ENCODE assay signal across 15 cellular contexts in genomic region chr3:124557-125179, GRCh38.
DNase-seq lines count a peak whose midpoint lies in the region; ATAC-seq, FAIRE-seq and TF ChIP-seq lines count a peak whose summit lies in the region.
"Had no signal": no experiment of that assay in that cellular context is flagged by ENCODE, and none has a peak within 500 bp of the region (broad histone marks: within the 10 kb centered on the region; RNA-seq: fewer than 3 reads in every experiment).

No MANE protein-coding gene starts in this region.

- peak; percentile 53 for ATAC-seq in GM19397 (IDR thresholded peaks at IDR 0.05; ENCODE audit: unreplicated experiment)
- ATAC-seq in HG02884 (IDR thresholded peaks at IDR 0.05; ENCODE audit: unreplicated experiment), result peak; percentile 51

- no peak overlapping the region for H3K4ac ChIP-seq in mesendoderm (ENCODE audit: low read depth, low read length)

- H3K9me3 ChIP-seq in uterus, result no peaks in the 10 kb centered on the region

- H3K4me3 ChIP-seq in mesendoderm (ENCODE audit: low read length) (no peak overlapping the region), uterus (no peak overlapping the region)
- H3K4me3 ChIP-seq: SK-N-MC had no signal

- H4K8ac ChIP-seq in mesendoderm (ENCODE audit: low read depth, low read length), result no peak overlapping the region

- DNase-seq in GM12891 (ENCODE audit: insufficient read length, low spot score), result no peak
- peak; percentile 69 for DNase-seq in MV-4-11 (lab: John Stamatoyannopoulos, UW)
- DNase-seq in mesendoderm, result no peak
- no peak for DNase-seq in uterus
- DNase-seq in AG08396 (ENCODE audit: low spot score), result no peak
- no peak for DNase-seq in activated CD4-positive, alpha-beta T cell treated with anti-CD3 and anti-CD28 coated beads, Interleukin-2, amount 50 U/mL, for 1 hour
- DNase-seq: dermis blood vessel endothelial cell; H9; IMR-90; NCI-H1092 treated with DMSO at 0.1 percent for 48 hours; NK-92 treated with Interleukin-12 subunit alpha and Interleukin-12 subunit beta, amount 100 ng/mL, for 24 hours; posterior cingulate gyrus had no signal

- H3K79me2 ChIP-seq in mesendoderm (ENCODE audit: control insufficient read depth, insufficient read depth, low read length), result no peaks in the 10 kb centered on the region

- no peak for FAIRE-seq in GM12891 (lab: Jason Lieb, UNC)

- H3K18ac ChIP-seq in mesendoderm (ENCODE audit: low read length), result no peak overlapping the region

- H2BK5ac ChIP-seq in mesendoderm (ENCODE audit: low read length), result no peak overlapping the region

- no peak for TF ChIP-seq CTCF in uterus (IDR thresholded peaks at IDR 0.05)

- no peaks in the 10 kb centered on the region for H3K79me1 ChIP-seq in mesendoderm (ENCODE audit: low read length)

- no peak overlapping the region for H4K5ac ChIP-seq in mesendoderm (ENCODE audit: low read length)

- intact Hi-C loops in uterus (cut with DNase I; ENCODE audit: low total_unique reads), result no loop called here

- H3K4me2 ChIP-seq in mesendoderm (ENCODE audit: low read length), result no peak overlapping the region

- H3K36me3 ChIP-seq in mesendoderm (ENCODE audit: control insufficient read depth, insufficient read depth, low read length), result no peaks in the 10 kb centered on the region
- no peaks in the 10 kb centered on the region for H3K36me3 ChIP-seq in uterus

- no peak overlapping the region for H3K23ac ChIP-seq in mesendoderm (ENCODE audit: low read length)

- H2BK15ac ChIP-seq in mesendoderm (replicated peaks; ENCODE audit: low read depth), result no peak overlapping the region

- H3K4me1 ChIP-seq in mesendoderm (ENCODE audit: control insufficient read depth, low read depth, low read length) (no peaks in the 10 kb centered on the region), uterus (no peaks in the 10 kb centered on the region)

- no peaks in the 10 kb centered on the region for H3K27me3 ChIP-seq in mesendoderm (ENCODE audit: insufficient read depth, low read length, poor library complexity)
- no peaks in the 10 kb centered on the region for H3K27me3 ChIP-seq in uterus

- no peak overlapping the region for H3K9ac ChIP-seq in mesendoderm (ENCODE audit: low read length)

- TF ChIP-seq POLR2A in GM12891 (IDR thresholded peaks at IDR 0.05; ENCODE audit: low read depth, low read length), result no peak
- no peak for TF ChIP-seq POLR2A in uterus (IDR thresholded peaks at IDR 0.05)

- H2BK120ac ChIP-seq in mesendoderm (ENCODE audit: low read depth, low read length), result no peak overlapping the region

- no peak overlapping the region for H3K56ac ChIP-seq in mesendoderm (ENCODE audit: low read length)

- no CpG with 5 or more reads among the region's 1 CpG for WGBS in mesendoderm (ENCODE audit: extremely low coverage, insufficient coverage, low lambda C conversion rate)

- no peak overlapping the region for H2AK5ac ChIP-seq in mesendoderm (ENCODE audit: low read length)

- no peak overlapping the region for H3K27ac ChIP-seq in mesendoderm (ENCODE audit: low read depth, low read length)
- no peak overlapping the region for H3K27ac ChIP-seq in uterus
- H3K27ac ChIP-seq: SK-N-MC had no signal

TF ChIP-seq in GM12891, 5 proteins besides CTCF, POLR2A, EP300 and RAD21:
- no peak for TF ChIP-seq POU2F2 (IDR thresholded peaks at IDR 0.05; ENCODE audit: low read depth, low read length)
- TF ChIP-seq SPI1 (IDR thresholded peaks at IDR 0.05; ENCODE audit: low read depth, low read length), result peak; percentile 40; the same call in 1 of the 2 replicates
